Comparison of ENCODE assay signal across 32 cellular contexts in the genomic region with DNA sequence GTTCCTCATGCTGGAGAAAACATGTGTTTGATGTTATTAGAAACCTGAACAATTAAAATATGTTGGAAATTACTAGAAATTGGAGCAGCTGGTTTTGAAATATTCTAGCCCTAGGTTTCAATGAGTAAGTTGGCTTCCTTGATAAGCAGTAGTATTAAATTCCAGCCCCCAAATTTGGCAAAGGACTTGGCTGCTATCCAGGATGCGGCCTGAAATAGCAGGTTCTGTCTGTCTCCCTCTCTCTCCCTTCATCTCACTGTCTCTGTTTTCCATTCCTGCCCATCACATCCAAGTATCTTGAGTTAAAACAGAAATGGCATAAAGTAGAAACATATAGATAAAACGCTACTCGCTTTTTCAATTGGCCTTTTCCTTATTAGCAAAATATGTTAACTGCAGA. TPM values are rescaled to one million over a fixed set of nuclear protein-coding genes. Genes with fewer than 3 reads are reported as not detected.
"Had no signal": no experiment of that assay in that cellular context is flagged by ENCODE, and none has a peak within 500 bp of the region (broad histone marks: within the 10 kb centered on the region; RNA-seq: fewer than 3 reads in every experiment).

No MANE protein-coding gene starts in this region.

- ATAC-seq: left lobe of liver; lower lobe of right lung; natural killer cell; psoas muscle; sciatic nerve; stimulated activated effector memory CD8-positive, alpha-beta T cell treated with anti-CD3 and anti-CD28 coated beads, Interleukin-12 subunit alpha, Interleukin-12 subunit beta, amount 100 ng/mL, for 72 hours; upper lobe of right lung had no signal

- H3K4me1 ChIP-seq: lower lobe of right lung, parathyroid adenoma, psoas muscle, spleen, suprapubic skin, tibial artery, upper lobe of right lung had no signal

- H3K36me3 ChIP-seq: lower lobe of right lung, neural progenitor cell, neutrophil, spleen, suprapubic skin, thoracic aorta, tibial artery, upper lobe of right lung had no signal

- H3K4me2 ChIP-seq: neural progenitor cell had no signal

- H3K27ac ChIP-seq: lower lobe of right lung, neural progenitor cell, neutrophil, parathyroid adenoma, psoas muscle, spleen, suprapubic skin, thoracic aorta, tibial artery, upper lobe of right lung had no signal

- H3K9me3 ChIP-seq: lower lobe of right lung, neutrophil, psoas muscle, spleen, suprapubic skin, thoracic aorta, tibial artery, upper lobe of right lung had no signal

- H3K9ac ChIP-seq: neural progenitor cell, parathyroid adenoma had no signal

- H2AFZ ChIP-seq: neural progenitor cell, parathyroid adenoma had no signal

- H3K4me3 ChIP-seq: lower lobe of right lung, neural progenitor cell, psoas muscle, spleen, suprapubic skin, thoracic aorta, tibial artery, upper lobe of right lung had no signal

- H3K27me3 ChIP-seq: neural progenitor cell, neutrophil, tibial artery, upper lobe of right lung had no signal

- H3K79me2 ChIP-seq: parathyroid adenoma had no signal

- DNase-seq: hippocampal formation; kidney glomerular epithelial cell; left cardiac atrium; lower lobe of right lung; mammary epithelial cell; mesenchymal stem cell; naive B cell; natural killer cell; nephron progenitor cell; occipital lobe; psoas muscle; small intestine; spleen; stimulated activated CD4-positive, alpha-beta T cell treated with anti-CD3 and anti-CD28 coated beads, Interleukin-4, amount 100 ng/mL, for 24 hours; stimulated activated naive CD4-positive, alpha-beta T cell; tibial artery; trophoblast cell; upper lobe of right lung had no signal

RNA-seq across cellular contexts. Expression of a gene that starts 20.9 kb away (rescaled TPM):
- total RNA-seq: left cardiac atrium, left lobe of liver, liver, lower lobe of right lung, mammary epithelial cell, mucosa of gallbladder, natural killer cell, osteocyte, posterior vena cava, psoas muscle, sciatic nerve, spleen, subcutaneous adipose tissue, suprapubic skin, thoracic aorta, upper lobe of right lung had no signal
- polyA plus RNA-seq: keratinocyte, liver, mammary epithelial cell, spleen had no signal
